In genomic region chr22:42565956-42566355, GRCh38 we compare ENCODE assay signal across 17 cellular contexts. TPM values are rescaled to one million over a fixed set of nuclear protein-coding genes. Genes with fewer than 3 reads are reported as not detected.
DNase-seq lines count a peak whose midpoint lies in the region; ATAC-seq and TF ChIP-seq lines count a peak whose summit lies in the region.
"Had no signal": no experiment of that assay in that cellular context is flagged by ENCODE, and none has a peak within 500 bp of the region (broad histone marks: within the 10 kb centered on the region; RNA-seq: fewer than 3 reads in every experiment).

No MANE protein-coding gene starts in this region.

- no peaks in the 10 kb centered on the region for H3K9me3 Mint-ChIP-seq in neural crest cell
- H3K9me3 Mint-ChIP-seq: GM23338 had no signal

- POLR2A ChIA-PET in IMR-90 (lab: Charles Lee; ENCODE audit: unreplicated experiment) = no interaction called here

- H3K4me1 Mint-ChIP-seq in neural crest cell = peaks cover 14% of the 10 kb centered on the region

- H4K91ac ChIP-seq in IMR-90 (ENCODE audit: insufficient read depth, low read depth, low read length) = no peak overlapping the region

- TF ChIP-seq EP300 in ovary (IDR thresholded peaks at IDR 0.05) = no peak

- H3K27me3 Mint-ChIP-seq in neural crest cell (ENCODE audit: low read depth) = peaks cover 5% of the 10 kb centered on the region
- H3K27me3 Mint-ChIP-seq: CD4-positive, alpha-beta memory T cell had no signal

- H3K9me1 ChIP-seq in IMR-90 (ENCODE audit: insufficient read depth, low read length) = 0 out of 2 replicates have a peak, but pooled peaks cover 3% of the 10 kb centered on the region

- H3K18ac ChIP-seq in IMR-90 (ENCODE audit: low read depth, low read length) = no peak overlapping the region

- no peak overlapping the region for H3K56ac ChIP-seq in IMR-90 (ENCODE audit: extremely low read depth, insufficient read depth, low read length)

- no TSS peak for BruUV-seq in IMR-90 (replicated peaks; lab: Mats Ljungman, UMichigan)

- CTCF ChIA-PET in IMR-90 (lab: Yijun Ruan, JAX) = interaction anchor here (0.6 kb wide), 1 partner anchor 23 kb away, joined by 3 read pairs; no protein-coding TSS in a partner anchor

- H3K27me3 ChIP-seq in left ventricle myocardium inferior (ENCODE audit: low read depth) = no peaks in the 10 kb centered on the region
- H3K27me3 ChIP-seq in IMR-90 (ENCODE audit: control insufficient read depth, insufficient read depth, low read length) = no peaks in the 10 kb centered on the region
- no peaks in the 10 kb centered on the region for H3K27me3 ChIP-seq in ovary
- H3K27me3 ChIP-seq: BLaER1 had no signal

- peaks cover 4% of the 10 kb centered on the region for H3K36me3 Mint-ChIP-seq in neural crest cell (ENCODE audit: low read depth)

- H3K4me1 ChIP-seq in left ventricle myocardium inferior (peaks cover 16% of the 10 kb centered on the region), IMR-90 (ENCODE audit: control insufficient read depth, insufficient read depth, low read length) (peaks cover 2% of the 10 kb centered on the region; the same call in 1 of the 2 replicates), ovary (ENCODE audit: insufficient read depth) (peaks cover 17% of the 10 kb centered on the region)

- no peak for TF ChIP-seq CTCF in left ventricle myocardium inferior (IDR thresholded peaks at IDR 0.05; ENCODE audit: borderline replicate concordance)
- TF ChIP-seq CTCF in IMR-90 (conservative IDR thresholded peaks at IDR 0.05; ENCODE audit: low read depth, low read length) = no peak
- TF ChIP-seq CTCF in neural crest cell (conservative IDR thresholded peaks at IDR 0.05) = no peak
- no peak for TF ChIP-seq CTCF in ovary (IDR thresholded peaks at IDR 0.05)

- H4K20me1 ChIP-seq in IMR-90 (ENCODE audit: insufficient read depth, low read length) = peaks cover 4% of the 10 kb centered on the region

- DNase-seq in Right ventricle myocardium superior (peak; percentile 23), left ventricle myocardium inferior (no peak), IMR-90 (no peak), neural crest cell (ENCODE audit: low read depth, low spot score) (no peak), NOMO-1 treated with dmso at 0.1 percent for 144 hours (lab: John Stamatoyannopoulos, UW; ENCODE audit: unreplicated experiment) (no peak), NCI-H69 (lab: John Stamatoyannopoulos, UW) (no peak), ovary (no peak)
- DNase-seq: 8988T; CD4-positive, alpha-beta memory T cell; DMS153; DMS79; GDM1; H9 had no signal

- H3K27ac ChIP-seq in left ventricle myocardium inferior (replicated peaks) (no peak overlapping the region), IMR-90 (ENCODE audit: insufficient read depth, low read length) (no peak overlapping the region), ovary (no peak overlapping the region)
- H3K27ac ChIP-seq: BLaER1 had no signal

- no peak overlapping the region for H4K8ac ChIP-seq in IMR-90 (ENCODE audit: low read depth in 2 of 2, low read length in 2 of 2)

- no peak overlapping the region for H2BK20ac ChIP-seq in IMR-90 (ENCODE audit: low read depth, low read length)

- no peak overlapping the region for H2AK5ac ChIP-seq in IMR-90 (ENCODE audit: low read depth, low read length)

- H3K9ac ChIP-seq in IMR-90 (ENCODE audit: low read depth, low read length) = no peak overlapping the region
- H3K9ac ChIP-seq: BLaER1 had no signal

- peak overlapping the region; percentile 40 for H3K4me3 Mint-ChIP-seq in neural crest cell
- H3K4me3 Mint-ChIP-seq: CD14-positive monocyte; CD4-positive, alpha-beta memory T cell; GM23338; H9 had no signal

- H2AK9ac ChIP-seq in IMR-90 (replicated peaks; ENCODE audit: low read depth, low read length, poor library complexity) = peak overlapping the region; percentile 42

- no peak overlapping the region for H3K14ac ChIP-seq in IMR-90 (replicated peaks; ENCODE audit: low read depth, low read length)

- peaks cover 26% of the 10 kb centered on the region for H3K36me3 ChIP-seq in left ventricle myocardium inferior
- peaks cover 6% of the 10 kb centered on the region for H3K36me3 ChIP-seq in IMR-90 (ENCODE audit: control insufficient read depth, insufficient read depth, low read length)
- no peaks in the 10 kb centered on the region for H3K36me3 ChIP-seq in ovary

- no peak overlapping the region for H2BK120ac ChIP-seq in IMR-90 (ENCODE audit: low read depth, low read length)

- dilution Hi-C loops in IMR-90 (cut with HindIII; ENCODE audit: low sequenced_read_pairs, unreplicated experiment) = no loop called here

- H3K23ac ChIP-seq in IMR-90 (ENCODE audit: low read depth, low read length) = no peak overlapping the region

- WGBS in IMR-90 (ENCODE audit: extremely low coverage in 2 of 2, insufficient read length in 1 of 2), 2 experiments = 96% methylated on average over 12 of the region's 12 CpGs; no CpG with 5 or more reads in 1 of the 2 experiments
- 90 to 95% (median 92%) methylated on average over 12 of the region's 12 CpGs for WGBS in ovary, 3 donors

- no peak for TF ChIP-seq RAD21 in IMR-90 (IDR thresholded peaks at IDR 0.05; ENCODE audit: low read length)

- H3K4me3 ChIP-seq in left ventricle myocardium inferior = no peak overlapping the region
- no peak overlapping the region for H3K4me3 ChIP-seq in IMR-90 (ENCODE audit: insufficient read depth, low read depth, low read length)
- no peak overlapping the region for H3K4me3 ChIP-seq in ovary
- H3K4me3 ChIP-seq: BLaER1, GM23338 had no signal

- no peak overlapping the region for H4K5ac ChIP-seq in IMR-90 (ENCODE audit: low read depth, low read length)

- ATAC-seq in Right ventricle myocardium superior (ENCODE audit: poor library complexity) = no peak
- ATAC-seq in IMR-90 (ENCODE audit: low read depth) = no peak
- ATAC-seq: GM23338, HepG2 had no signal

- in situ Hi-C loops in IMR-90 (cut with MboI; ENCODE audit: low sequenced_read_pairs) = no loop called here

- H3K4me2 ChIP-seq in IMR-90 (ENCODE audit: low read depth, low read length) = no peak overlapping the region
- H3K4me2 ChIP-seq: BLaER1, GM23338 had no signal

- no peaks in the 10 kb centered on the region for H3K79me1 ChIP-seq in IMR-90 (ENCODE audit: low read depth in 1 of 2, low read length in 2 of 2)

- no peak overlapping the region for H2AFZ ChIP-seq in IMR-90 (replicated peaks; ENCODE audit: low read length, poor library complexity)
- H2AFZ ChIP-seq: GM23338 had no signal

- H2BK15ac ChIP-seq in IMR-90 (ENCODE audit: low read depth, low read length) = no peak overlapping the region

- intact Hi-C loops in Right ventricle myocardium superior (cut with DNase I) = no loop called here
- intact Hi-C loops in left ventricle myocardium inferior (cut with micrococcal nuclease) = no loop called here
- intact Hi-C loops in IMR-90 (cut with micrococcal nuclease) = no loop called here
- intact Hi-C loops in ovary (cut with DNase I) = no loop called here

- no peak overlapping the region for H3K4ac ChIP-seq in IMR-90 (ENCODE audit: low read depth, low read length)

- H2BK5ac ChIP-seq in IMR-90 (ENCODE audit: low read depth, low read length, poor library complexity, severe bottlenecking) = no peak overlapping the region

- H3K9me3 ChIP-seq in left ventricle myocardium inferior (replicated peaks) (no peaks in the 10 kb centered on the region), IMR-90 (ENCODE audit: control insufficient read depth, insufficient read depth, low read length) (no peaks in the 10 kb centered on the region), ovary (no peaks in the 10 kb centered on the region)

- H3K27ac Mint-ChIP-seq in neural crest cell (ENCODE audit: unreplicated experiment) = no peak overlapping the region
- H3K27ac Mint-ChIP-seq: CD14-positive monocyte; CD4-positive, alpha-beta memory T cell; GM23338; H9 had no signal

- TF ChIP-seq POLR2A in IMR-90 (IDR thresholded peaks at IDR 0.05; ENCODE audit: low read depth, low read length) = no peak
- no peak for TF ChIP-seq POLR2A in ovary (IDR thresholded peaks at IDR 0.05)

TF ChIP-seq in IMR-90, 13 proteins besides CTCF, POLR2A, EP300 and RAD21 (continues in another document):
- no peak for TF ChIP-seq USF2 (IDR thresholded peaks at IDR 0.05; ENCODE audit: low read depth, low read length)
- no peak for TF ChIP-seq MAZ (IDR thresholded peaks at IDR 0.05; ENCODE audit: borderline replicate concordance, low read depth, low read length)
- no peak for TF ChIP-seq NFE2L2 (IDR thresholded peaks at IDR 0.05; ENCODE audit: low read depth, low read length)

RNA-seq across cellular contexts. Expression of gene SERHL2, which starts 12.2 kb away (rescaled TPM):
- total RNA-seq in Right ventricle myocardium superior (2.4 TPM), left ventricle myocardium inferior (3.5 TPM), IMR-90 (2012; rRNA removed) (3.9 and 5.0 TPM in 2 replicates), neural crest cell (0.36 and 0.63 TPM in 2 replicates), ovary (10 to 100 TPM in 6 of 7 donors, 1 to 10 TPM in 1; 8.1 to 27.8 (median 14.9) TPM)
- polyA plus RNA-seq in IMR-90 (2012; rRNA removed) (4.5 and 5.6 TPM in 2 replicates), ovary (10 to 100 TPM; 14.3 to 22.5 TPM)
- 2.5 and 4.1 TPM in 2 replicates for polyA plus RNA-seq in IMR-90 (2012; cell fraction: cytosol; rRNA removed)
- polyA plus RNA-seq in IMR-90 (2012; cell fraction: nucleus; rRNA removed; ENCODE audit: low replicate concordance) = 5.6 and 7.3 TPM in 2 replicates

RNA-seq across cellular contexts. Expression of gene RRP7A, which starts 46.4 kb away (rescaled TPM):
- 14.3 TPM for total RNA-seq in Right ventricle myocardium superior
- total RNA-seq in left ventricle myocardium inferior = 15.8 TPM
- total RNA-seq in IMR-90 (2012; rRNA removed) = 25.5 and 32.5 TPM in 2 replicates
- 29.2 and 30.8 TPM in 2 replicates for polyA plus RNA-seq in IMR-90 (2012; rRNA removed)
- polyA plus RNA-seq in IMR-90 (2012; cell fraction: cytosol; rRNA removed) = 24.3 and 29.8 TPM in 2 replicates
- 16.2 and 24.1 TPM in 2 replicates for polyA plus RNA-seq in IMR-90 (2012; cell fraction: nucleus; rRNA removed; ENCODE audit: low replicate concordance)
- total RNA-seq in neural crest cell = 78.0 and 78.2 TPM in 2 replicates
- 10 to 100 TPM; 20.1 to 43.9 (median 39.4) TPM for total RNA-seq in ovary
- 1 to 10 TPM; 9.3 to 9.6 TPM for polyA plus RNA-seq in ovary

RNA-seq across cellular contexts. Expression of gene POLDIP3, which starts 48.7 kb away (rescaled TPM):
- total RNA-seq in Right ventricle myocardium superior = 32.1 TPM
- total RNA-seq in left ventricle myocardium inferior = 35.2 TPM
- total RNA-seq in IMR-90 (2012; rRNA removed) = 28.1 and 33.9 TPM in 2 replicates
- polyA plus RNA-seq in IMR-90 (2012; rRNA removed) = 43.6 and 45.4 TPM in 2 replicates
- polyA plus RNA-seq in IMR-90 (2012; cell fraction: cytosol; rRNA removed) = 23.9 and 40.0 TPM in 2 replicates
- polyA plus RNA-seq in IMR-90 (2012; cell fraction: nucleus; rRNA removed; ENCODE audit: low replicate concordance) = 29.6 and 46.7 TPM in 2 replicates
- 110 and 114 TPM in 2 replicates for total RNA-seq in neural crest cell
- total RNA-seq in ovary = 100 to 1,000 TPM in 5 of 7 donors, 10 to 100 TPM in 2; 44.0 to 133 (median 103) TPM
- 100 to 1,000 TPM in 1 of 2 donors, 10 to 100 TPM in 1; 69.1 to 125 TPM for polyA plus RNA-seq in ovary
